Comparison of ENCODE assay signal across 20 cellular contexts in the genomic region with DNA sequence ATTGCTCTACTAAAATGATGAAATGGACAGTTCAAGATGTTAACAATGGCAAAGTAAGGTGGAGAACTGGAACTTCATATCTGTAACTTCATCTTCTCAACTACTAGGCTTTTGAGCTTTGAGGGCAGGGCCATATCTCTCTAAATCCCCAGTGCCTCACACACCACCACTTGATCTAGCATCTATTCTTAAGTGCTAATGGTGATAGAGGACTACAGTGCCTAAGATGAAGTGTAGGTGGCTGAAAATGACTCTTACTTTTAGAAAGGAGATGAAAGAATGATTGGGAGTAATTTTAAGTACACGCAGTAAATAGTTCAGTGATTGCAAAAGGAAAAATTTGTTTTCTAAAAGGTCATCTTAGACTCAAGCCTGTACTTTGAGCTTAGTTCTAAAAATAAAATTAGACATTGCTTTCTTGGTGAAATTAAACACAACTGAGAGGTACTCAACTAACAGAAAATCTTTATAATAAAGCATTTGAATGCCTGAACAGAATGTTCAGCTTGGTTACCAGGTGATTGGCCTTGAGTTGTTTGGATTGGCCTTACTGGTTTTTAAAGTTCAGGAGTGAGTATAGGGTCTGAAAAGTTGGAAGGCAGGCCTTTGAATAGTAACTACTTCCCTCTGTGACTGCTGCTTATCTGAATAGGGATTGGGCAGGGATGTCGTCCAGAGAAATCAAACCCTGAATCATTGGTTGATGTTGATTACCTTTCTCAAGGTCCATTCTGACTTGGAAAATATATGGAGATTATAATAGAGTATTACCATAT. TPM values are rescaled to one million over a fixed set of nuclear protein-coding genes. Genes with fewer than 3 reads are reported as not detected.
DNase-seq lines count a peak whose midpoint lies in the region; ATAC-seq, FAIRE-seq and TF ChIP-seq lines count a peak whose summit lies in the region.
"Had no signal": no experiment of that assay in that cellular context is flagged by ENCODE, and none has a peak within 500 bp of the region (broad histone marks: within the 10 kb centered on the region; RNA-seq: fewer than 3 reads in every experiment).

No MANE protein-coding gene starts in this region.

- H3K9ac ChIP-seq in HUES48 (ENCODE audit: low read depth, low read length) (no peak overlapping the region), astrocyte (ENCODE audit: low read length) (no peak overlapping the region), mesendoderm (ENCODE audit: low read length) (no peak overlapping the region)

- H3K56ac ChIP-seq in mesendoderm (ENCODE audit: low read length) = peak overlapping the region; percentile 34

- no peak overlapping the region for H2BK5ac ChIP-seq in mesendoderm (ENCODE audit: low read length)

- H2BK120ac ChIP-seq in mesendoderm (ENCODE audit: low read depth, low read length) = no peak overlapping the region

- H2AK5ac ChIP-seq in mesendoderm (ENCODE audit: low read length) = no peak overlapping the region

- DNase-seq in astrocyte (ENCODE audit: low read depth) (no peak), mesendoderm (peak; percentile 37), DMS53 (lab: John Stamatoyannopoulos, UW) (no peak)
- no peak for DNase-seq in activated CD4-positive, alpha-beta T cell treated with anti-CD3 and anti-CD28 coated beads, Interleukin-2, amount 10 ng/mL, durations not matched to agents 7 days and 5 days
- DNase-seq: C1 segment of cervical spinal cord; Calu3; CD4-positive, alpha-beta T cell; DMS 273 treated with DMSO at 0.1 percent for 48 hours; DMS79; IMR-90 had no signal

- FAIRE-seq in astrocyte (lab: Jason Lieb, UNC) = peak; percentile 13
- FAIRE-seq: A204.1, GM12891, GM19239, H1, HTR-8/SVneo had no signal

- ATAC-seq in gastroesophageal sphincter (no peak), GM18511 (IDR thresholded peaks at IDR 0.05; ENCODE audit: unreplicated experiment) (no peak)

- H3K27ac ChIP-seq in HUES48 (ENCODE audit: low read depth, low read length) (peak overlapping the region; percentile 23), astrocyte (ENCODE audit: low read depth, low read length) (no peak overlapping the region), gastroesophageal sphincter (peak overlapping the region in 3 of 4 donors; percentile 29 to 71 (median 50)), mesendoderm (ENCODE audit: low read depth, low read length) (peak overlapping the region; percentile 76)

- H4K8ac ChIP-seq in mesendoderm (ENCODE audit: low read depth, low read length) = no peak overlapping the region

- no peaks in the 10 kb centered on the region for H3K36me3 Mint-ChIP-seq in astrocyte (ENCODE audit: low read depth, unreplicated experiment)
- H3K36me3 Mint-ChIP-seq in activated CD4-positive, alpha-beta T cell treated with anti-CD3 and anti-CD28 coated beads, Interleukin-2, amount 10 ng/mL, durations not matched to agents 7 days and 5 days (ENCODE audit: low read depth) = no peaks in the 10 kb centered on the region

- no peaks in the 10 kb centered on the region for H3K79me1 ChIP-seq in mesendoderm (ENCODE audit: low read length)

- no peak overlapping the region for H3K27ac Mint-ChIP-seq in astrocyte (ENCODE audit: unreplicated experiment)
- H3K27ac Mint-ChIP-seq in activated CD4-positive, alpha-beta T cell treated with anti-CD3 and anti-CD28 coated beads, Interleukin-2, amount 10 ng/mL, durations not matched to agents 7 days and 5 days = no peak overlapping the region
- H3K27ac Mint-ChIP-seq: B cell; CD4-positive, alpha-beta T cell had no signal

- H3K36me3 ChIP-seq in HUES48 (ENCODE audit: control insufficient read depth, insufficient read depth, low read length) = no peaks in the 10 kb centered on the region
- H3K36me3 ChIP-seq in astrocyte (ENCODE audit: insufficient read depth, low read length) = no peaks in the 10 kb centered on the region
- no peaks in the 10 kb centered on the region for H3K36me3 ChIP-seq in gastroesophageal sphincter
- no peaks in the 10 kb centered on the region for H3K36me3 ChIP-seq in mesendoderm (ENCODE audit: control insufficient read depth, insufficient read depth, low read length)
- H3K36me3 ChIP-seq: HAP-1 had no signal

- H3K4me3 Mint-ChIP-seq in astrocyte (ENCODE audit: unreplicated experiment) = no peak overlapping the region
- no peak overlapping the region for H3K4me3 Mint-ChIP-seq in activated CD4-positive, alpha-beta T cell treated with anti-CD3 and anti-CD28 coated beads, Interleukin-2, amount 10 ng/mL, durations not matched to agents 7 days and 5 days
- H3K4me3 Mint-ChIP-seq: B cell; CD4-positive, alpha-beta T cell had no signal

- TF ChIP-seq CTCF in astrocyte (IDR thresholded peaks at IDR 0.05; ENCODE audit: insufficient read depth, low read depth, low read length) (no peak), gastroesophageal sphincter (IDR thresholded peaks at IDR 0.05) (no peak)

- POLR2A ChIA-PET in activated CD4-positive, alpha-beta T cell treated with anti-CD3 and anti-CD28 coated beads, Interleukin-2, amount 10 ng/mL, durations not matched to agents 7 days and 5 days (lab: Charles Lee) = no interaction called here

- H3K27me3 ChIP-seq in HUES48 (ENCODE audit: control insufficient read depth, insufficient read depth, low read length) (peaks cover 22% of the 10 kb centered on the region), astrocyte (ENCODE audit: insufficient read depth, low read length) (no peaks in the 10 kb centered on the region), gastroesophageal sphincter (no peaks in the 10 kb centered on the region), mesendoderm (ENCODE audit: insufficient read depth, low read length, poor library complexity) (no peaks in the 10 kb centered on the region)

- 40 to 44% methylated on average over 2 of the region's 2 CpGs for WGBS in gastroesophageal sphincter (ENCODE audit: low coverage in 1 of 2), 2 donors
- no CpG with 5 or more reads among the region's 2 CpGs for WGBS in mesendoderm (ENCODE audit: extremely low coverage, insufficient coverage, low lambda C conversion rate)

- TF ChIP-seq POLR2A in gastroesophageal sphincter (IDR thresholded peaks at IDR 0.05) = no peak

- no peak overlapping the region for H3K23ac ChIP-seq in mesendoderm (ENCODE audit: low read length)

- no peak overlapping the region for H4K5ac ChIP-seq in mesendoderm (ENCODE audit: low read length)

- H3K4ac ChIP-seq in mesendoderm (ENCODE audit: low read depth, low read length) = no peak overlapping the region

- no peak overlapping the region for H2AFZ ChIP-seq in astrocyte (ENCODE audit: low read depth, low read length)

- H3K4me1 ChIP-seq in HUES48 (ENCODE audit: control insufficient read depth, insufficient read depth, low read length) (peaks cover 22% of the 10 kb centered on the region), astrocyte (ENCODE audit: insufficient read depth, low read length) (no peaks in the 10 kb centered on the region), gastroesophageal sphincter (peaks cover 0 to 24% (median 0%) of the 10 kb centered on the region in 3 donors), mesendoderm (ENCODE audit: control insufficient read depth, low read depth, low read length) (no peaks in the 10 kb centered on the region)

- H3K79me2 ChIP-seq in astrocyte (ENCODE audit: insufficient read depth, low read length) (no peaks in the 10 kb centered on the region), mesendoderm (ENCODE audit: control insufficient read depth, insufficient read depth, low read length) (no peaks in the 10 kb centered on the region)

- H4K20me1 ChIP-seq in astrocyte (ENCODE audit: insufficient read depth, low read length) = no peaks in the 10 kb centered on the region

- no peaks in the 10 kb centered on the region for H3K27me3 Mint-ChIP-seq in astrocyte (ENCODE audit: low read depth, unreplicated experiment)
- no peaks in the 10 kb centered on the region for H3K27me3 Mint-ChIP-seq in activated CD4-positive, alpha-beta T cell treated with anti-CD3 and anti-CD28 coated beads, Interleukin-2, amount 10 ng/mL, durations not matched to agents 7 days and 5 days
- H3K27me3 Mint-ChIP-seq: B cell; CD4-positive, alpha-beta T cell had no signal

- CTCF ChIA-PET in activated CD4-positive, alpha-beta T cell treated with anti-CD3 and anti-CD28 coated beads, Interleukin-2, amount 10 ng/mL, durations not matched to agents 7 days and 5 days (lab: Charles Lee) = interaction anchor here (1.0 to 1.4 kb wide), 2 partner anchors 11 to 25 kb away, joined by 3 to 4 read pairs; no protein-coding TSS in a partner anchor

- H3K4me2 ChIP-seq in astrocyte (ENCODE audit: low read length) = no peak overlapping the region
- no peak overlapping the region for H3K4me2 ChIP-seq in mesendoderm (ENCODE audit: low read length)

- no peaks in the 10 kb centered on the region for H3K4me1 Mint-ChIP-seq in astrocyte (ENCODE audit: low read depth, unreplicated experiment)
- peaks cover 6% of the 10 kb centered on the region for H3K4me1 Mint-ChIP-seq in activated CD4-positive, alpha-beta T cell treated with anti-CD3 and anti-CD28 coated beads, Interleukin-2, amount 10 ng/mL, durations not matched to agents 7 days and 5 days

- H2BK15ac ChIP-seq in mesendoderm (replicated peaks; ENCODE audit: low read depth) = no peak overlapping the region

- H3K18ac ChIP-seq in mesendoderm (ENCODE audit: low read length) = peak overlapping the region; percentile 90

- TF ChIP-seq EP300 in gastroesophageal sphincter (IDR thresholded peaks at IDR 0.05) = no peak

- no peaks in the 10 kb centered on the region for H3K9me3 ChIP-seq in HUES48 (ENCODE audit: control insufficient read depth, insufficient read depth, low read length)
- no peaks in the 10 kb centered on the region for H3K9me3 ChIP-seq in astrocyte (ENCODE audit: insufficient read depth, low read depth, low read length)
- no peaks in the 10 kb centered on the region for H3K9me3 ChIP-seq in gastroesophageal sphincter
- H3K9me3 ChIP-seq: HAP-1 had no signal

- H3K4me3 ChIP-seq in HUES48 (ENCODE audit: low read depth, low read length) = no peak overlapping the region
- H3K4me3 ChIP-seq in astrocyte (ENCODE audit: insufficient read depth, low read depth, low read length) = no peak overlapping the region
- H3K4me3 ChIP-seq in gastroesophageal sphincter = no peak overlapping the region
- no peak overlapping the region for H3K4me3 ChIP-seq in mesendoderm (ENCODE audit: low read length)
- H3K4me3 ChIP-seq: HAP-1 had no signal

- no peaks in the 10 kb centered on the region for H3K9me3 Mint-ChIP-seq in astrocyte (ENCODE audit: unreplicated experiment)
- H3K9me3 Mint-ChIP-seq in activated CD4-positive, alpha-beta T cell treated with anti-CD3 and anti-CD28 coated beads, Interleukin-2, amount 10 ng/mL, durations not matched to agents 7 days and 5 days = no peaks in the 10 kb centered on the region
- H3K9me3 Mint-ChIP-seq: CD4-positive, alpha-beta T cell had no signal

RNA-seq across cellular contexts. Expression of a gene that starts 45.4 kb away (rescaled TPM):
- total RNA-seq in astrocyte (9.0 and 9.8 TPM in 2 replicates), gastroesophageal sphincter (10 to 100 TPM; 46.1 to 93.9 (median 76.5) TPM)
- 19.3 TPM for polyA plus RNA-seq in mesendoderm (2013, experiment 1 of 2)
- 19.5 TPM for polyA plus RNA-seq in mesendoderm (2013, experiment 2 of 2)
- total RNA-seq in activated CD4-positive, alpha-beta T cell treated with anti-CD3 and anti-CD28 coated beads, Interleukin-2, amount 10 ng/mL, durations not matched to agents 7 days and 5 days = 10 to 100 TPM; 15.4 to 18.3 TPM
